In genomic region chr18:8722946-8723477, GRCh38 we compare ENCODE assay signal across 18 cellular contexts.
"Had no signal": no experiment of that assay in that cellular context is flagged by ENCODE, and none has a peak within 500 bp of the region (broad histone marks: within the 10 kb centered on the region; RNA-seq: fewer than 3 reads in every experiment).

No MANE protein-coding gene starts in this region.

- H3K27ac ChIP-seq: adrenal gland, breast epithelium, esophagus muscularis mucosa, neutrophil, spleen, WERI-Rb-1 had no signal

- DNase-seq: activated CD4-positive, alpha-beta T cell treated with anti-CD3 and anti-CD28 coated beads, Interleukin-2, amount 50 U/mL, for 4 hours; activated gamma-delta T cell treated with Interleukin-2 at 50 U/mL for 16 hours; adrenal gland; cerebellar nuclear complex; effector CD4-positive, alpha-beta T cell; mesendoderm; natural killer cell; sigmoid colon; spleen; stimulated activated CD4-positive, alpha-beta T cell treated with anti-CD3 and anti-CD28 coated beads, Interleukin-4, amount 100 ng/mL, for 4 hours; WERI-Rb-1 had no signal

- H3K27ac Mint-ChIP-seq: activated naive CD4-positive, alpha-beta T cell treated with anti-CD3 and anti-CD28 coated beads, Interleukin-2, amount 50 U/mL, for 72 hours; natural killer cell; stimulated activated memory B cell treated with anti-CD40 and anti-IgM and Interleukin-4, amounts not matched to agents 10 μg/mL and 1 μg/mL and 100 μg/mL, for 72 hours had no signal

- H3K36me3 ChIP-seq: adrenal gland, breast epithelium, neutrophil, spleen had no signal

- H3K4me1 Mint-ChIP-seq: natural killer cell had no signal

- H3K9me3 ChIP-seq: adrenal gland, breast epithelium, esophagus muscularis mucosa, neutrophil, sigmoid colon had no signal

- H3K4me3 Mint-ChIP-seq: natural killer cell; stimulated activated memory B cell treated with anti-CD40 and anti-IgM and Interleukin-4, amounts not matched to agents 10 μg/mL and 1 μg/mL and 100 μg/mL, for 72 hours had no signal

- H3K4me1 ChIP-seq: adrenal gland, breast epithelium had no signal

- ATAC-seq: activated naive CD4-positive, alpha-beta T cell treated with anti-CD3 and anti-CD28 coated beads, Interleukin-2, amount 50 U/mL, for 72 hours; natural killer cell; stimulated activated memory B cell treated with anti-CD40 and anti-IgM and Interleukin-4, amounts not matched to agents 10 μg/mL and 1 μg/mL and 100 μg/mL, for 72 hours had no signal

- H3K27me3 Mint-ChIP-seq: stimulated activated memory B cell treated with anti-CD40 and anti-IgM and Interleukin-4, amounts not matched to agents 10 μg/mL and 1 μg/mL and 100 μg/mL, for 72 hours had no signal

- H3K4me3 ChIP-seq: adrenal gland, breast epithelium, esophagus muscularis mucosa, sigmoid colon, spleen had no signal

- FAIRE-seq: astrocyte, endothelial cell of umbilical vein had no signal

- H3K27me3 ChIP-seq: breast epithelium, esophagus muscularis mucosa, neutrophil, sigmoid colon, spleen had no signal

- H3K9me3 Mint-ChIP-seq: activated naive CD4-positive, alpha-beta T cell treated with anti-CD3 and anti-CD28 coated beads, Interleukin-2, amount 50 U/mL, for 72 hours; natural killer cell had no signal

- H3K36me3 Mint-ChIP-seq: activated naive CD4-positive, alpha-beta T cell treated with anti-CD3 and anti-CD28 coated beads, Interleukin-2, amount 50 U/mL, for 72 hours; natural killer cell; stimulated activated memory B cell treated with anti-CD40 and anti-IgM and Interleukin-4, amounts not matched to agents 10 μg/mL and 1 μg/mL and 100 μg/mL, for 72 hours had no signal
